7 cellular contexts compared by ENCODE assay signal in the genomic region with DNA sequence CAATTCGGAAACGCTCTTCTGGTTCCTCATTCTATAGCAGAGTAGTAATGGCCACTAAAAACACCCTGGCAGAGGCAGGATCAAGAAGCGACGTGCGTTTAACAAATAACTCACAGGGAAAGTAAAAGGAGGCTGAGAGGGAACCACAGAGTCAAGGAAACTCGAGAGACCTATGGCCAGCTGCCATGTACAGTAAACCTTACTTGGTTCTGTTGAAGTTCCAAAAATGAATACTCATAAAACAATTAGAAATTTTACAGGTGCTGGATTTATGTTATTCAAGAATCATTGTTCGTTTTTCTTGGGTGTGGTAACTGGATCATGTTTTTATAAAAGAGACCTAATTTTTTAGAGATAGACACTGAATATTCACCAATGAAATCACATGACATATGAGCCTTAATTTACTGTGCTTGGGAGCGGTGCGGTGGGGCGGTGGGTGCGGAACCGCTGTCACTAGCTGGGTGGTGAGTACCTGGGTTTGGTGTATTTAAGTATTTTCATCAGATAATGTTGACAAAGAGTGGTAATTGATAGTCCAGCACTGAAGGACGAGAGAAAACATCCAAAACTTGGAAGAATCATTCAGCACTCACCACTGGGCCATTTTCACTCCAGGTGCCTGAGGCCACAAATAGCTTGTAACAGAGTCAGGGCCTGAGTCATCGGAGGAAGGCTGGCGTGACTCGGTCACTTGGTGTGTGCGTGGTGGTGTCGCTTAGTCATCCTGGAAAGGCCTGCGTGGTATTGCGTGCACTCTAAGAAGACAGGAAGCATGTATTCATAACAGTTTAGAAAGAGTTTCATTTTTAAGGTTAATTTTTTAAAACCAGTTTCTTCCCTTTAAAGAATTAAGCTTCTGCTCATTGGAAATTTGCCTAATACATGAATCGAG.
DNase-seq lines count a peak whose midpoint lies in the region; ATAC-seq and TF ChIP-seq lines count a peak whose summit lies in the region.

No MANE protein-coding gene starts in this region.

- ATAC-seq in GM18907 (IDR thresholded peaks at IDR 0.05; ENCODE audit: unreplicated experiment) (peak; percentile 79), HG03108 (IDR thresholded peaks at IDR 0.05; ENCODE audit: unreplicated experiment) (peak; percentile 87)

- no peak overlapping the region for H3K4me3 ChIP-seq in kidney epithelial cell (ENCODE audit: low read depth, low read length)

- no peak for TF ChIP-seq CTCF in kidney epithelial cell (IDR thresholded peaks at IDR 0.05; ENCODE audit: insufficient read depth, low read length, poor library complexity, severe bottlenecking)

- H3K36me3 ChIP-seq in kidney epithelial cell (ENCODE audit: control insufficient read depth, insufficient read depth, low read length): no peaks in the 10 kb centered on the region

- H3K27me3 ChIP-seq in kidney epithelial cell (ENCODE audit: control insufficient read depth, insufficient read depth, low read length): no peaks in the 10 kb centered on the region

- DNase-seq in SW480 (ENCODE audit: low spot score): peak; percentile 90
- peak; percentile 73 for DNase-seq in activated naive CD8-positive, alpha-beta T cell treated with anti-CD3 and anti-CD28 coated beads, Interleukin-2, amount 50 U/mL, for 16 hours (ENCODE audit: low read depth, low spot score)
- peak; percentile 87 for DNase-seq in kidney epithelial cell (ENCODE audit: low read depth)
- DNase-seq in stimulated activated CD8-positive, alpha-beta memory T cell treated with anti-CD3 and anti-CD28 coated beads, Interleukin-4, amount 100 ng/mL, for 1 hour (ENCODE audit: low read depth in 2 of 2, low spot score in 1 of 2): peak; percentile 23 to 53
- no peak for DNase-seq in NCI-H1694 (lab: John Stamatoyannopoulos, UW)
